ENCODE assay signal across 29 cellular contexts in the genomic region with DNA sequence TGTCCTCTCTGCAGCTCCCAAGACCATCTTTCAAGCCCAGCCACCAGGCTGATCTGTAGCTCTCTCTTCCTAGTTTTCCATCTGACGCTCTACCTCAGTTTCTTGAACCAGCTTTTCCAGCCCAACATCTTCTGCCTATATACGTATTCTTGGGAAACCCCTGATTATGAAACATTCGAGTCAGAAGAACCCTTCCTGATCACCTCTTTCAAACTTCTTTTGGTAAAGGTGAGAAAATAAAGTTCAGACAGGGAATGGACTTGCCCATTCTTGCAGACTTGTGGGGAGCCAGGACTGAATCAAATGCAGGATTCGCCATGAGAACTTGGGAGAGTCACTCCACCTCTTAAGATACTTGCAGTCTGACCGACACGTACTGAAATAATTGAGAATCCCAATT.
"Had no signal": no experiment of that assay in that cellular context is flagged by ENCODE, and none has a peak within 500 bp of the region (broad histone marks: within the 10 kb centered on the region; RNA-seq: fewer than 3 reads in every experiment).

No MANE protein-coding gene starts in this region.

- H3K9ac ChIP-seq: parathyroid adenoma had no signal

- H3K27me3 ChIP-seq: neutrophil, ovary, right lobe of liver, sigmoid colon, stomach, thyroid gland, tibial nerve, upper lobe of left lung, vagina had no signal

- H3K4me1 Mint-ChIP-seq: natural killer cell; neural crest cell; stimulated activated effector memory CD8-positive, alpha-beta T cell treated with anti-CD3 and anti-CD28 coated beads, Interleukin-12 subunit alpha, Interleukin-12 subunit beta, amount 100 ng/mL, for 72 hours; stimulated activated naive B cell treated with anti-CD40 and anti-IgM and Interleukin-4, amounts not matched to agents 10 μg/mL and 1 μg/mL and 100 μg/mL, for 72 hours had no signal

- H3K27ac ChIP-seq: neutrophil, ovary, parathyroid adenoma, psoas muscle, right lobe of liver, sigmoid colon, stomach, thoracic aorta, tibial nerve, upper lobe of left lung had no signal

- H3K4me3 Mint-ChIP-seq: natural killer cell; nephron; neural crest cell; stimulated activated effector memory CD8-positive, alpha-beta T cell treated with anti-CD3 and anti-CD28 coated beads, Interleukin-12 subunit alpha, Interleukin-12 subunit beta, amount 100 ng/mL, for 72 hours; stimulated activated naive B cell treated with anti-CD40 and anti-IgM and Interleukin-4, amounts not matched to agents 10 μg/mL and 1 μg/mL and 100 μg/mL, for 72 hours; stimulated activated naive CD8-positive, alpha-beta T cell treated with anti-CD3 and anti-CD28 coated beads, Interleukin-15, Interleukin-2, amounts not matched to agents 100 ng/mL and 50 ng/mL, for 24 hours had no signal

- H3K79me2 ChIP-seq: parathyroid adenoma had no signal

- ATAC-seq: natural killer cell; psoas muscle; right cardiac atrium; right lobe of liver; stimulated activated effector memory CD8-positive, alpha-beta T cell treated with anti-CD3 and anti-CD28 coated beads, Interleukin-12 subunit alpha, Interleukin-12 subunit beta, amount 100 ng/mL, for 72 hours; stimulated activated naive B cell treated with anti-CD40 and anti-IgM and Interleukin-4, amounts not matched to agents 10 μg/mL and 1 μg/mL and 100 μg/mL, for 72 hours had no signal

- H3K9me3 ChIP-seq: neutrophil, ovary, psoas muscle, right lobe of liver, sigmoid colon, stomach, thoracic aorta, thyroid gland, tibial nerve, upper lobe of left lung, vagina had no signal

- H3K9me3 Mint-ChIP-seq: natural killer cell; nephron; stimulated activated effector memory CD8-positive, alpha-beta T cell treated with anti-CD3 and anti-CD28 coated beads, Interleukin-12 subunit alpha, Interleukin-12 subunit beta, amount 100 ng/mL, for 72 hours; stimulated activated naive B cell treated with anti-CD40 and anti-IgM and Interleukin-4, amounts not matched to agents 10 μg/mL and 1 μg/mL and 100 μg/mL, for 72 hours; stimulated activated naive CD8-positive, alpha-beta T cell treated with anti-CD3 and anti-CD28 coated beads, Interleukin-15, Interleukin-2, amounts not matched to agents 100 ng/mL and 50 ng/mL, for 24 hours had no signal

- H3K36me3 Mint-ChIP-seq: natural killer cell; stimulated activated effector memory CD8-positive, alpha-beta T cell treated with anti-CD3 and anti-CD28 coated beads, Interleukin-12 subunit alpha, Interleukin-12 subunit beta, amount 100 ng/mL, for 72 hours; stimulated activated naive B cell treated with anti-CD40 and anti-IgM and Interleukin-4, amounts not matched to agents 10 μg/mL and 1 μg/mL and 100 μg/mL, for 72 hours had no signal

- H3K36me3 ChIP-seq: neutrophil, ovary, right lobe of liver, sigmoid colon, stomach, thoracic aorta, thyroid gland, tibial nerve, upper lobe of left lung, vagina had no signal

- H3K27me3 Mint-ChIP-seq: progenitor cell of endocrine pancreas had no signal

- DNase-seq: natural killer cell; nucleus accumbens; ovary; posterior cingulate gyrus; psoas muscle; right cardiac atrium; right lobe of liver; sigmoid colon; small intestine; stimulated activated CD4-positive, alpha-beta T cell treated with anti-CD3 and anti-CD28 coated beads, Interleukin-15, amount 100 ng/mL, for 24 hours; stimulated activated CD4-positive, alpha-beta T cell treated with anti-CD3 and anti-CD28 coated beads, Interleukin-2, amount 100 ng/mL, for 24 hours; stimulated activated CD4-positive, alpha-beta T cell treated with anti-CD3 and anti-CD28 coated beads, Interleukin-2, amount 100 ng/mL, for 48 hours; stimulated activated CD4-positive, alpha-beta T cell treated with anti-CD3 and anti-CD28 coated beads, Interleukin-4, amount 100 ng/mL, for 24 hours; stimulated activated naive B cell treated with anti-CD40 and anti-IgM and Interleukin-4, amounts not matched to agents 10 μg/mL and 1 μg/mL and 100 μg/mL, for 72 hours; stimulated activated naive CD4-positive, alpha-beta T cell treated with Interleukin-2 at 50 U/mL for 16 hours; stomach; thyroid gland; trophoblast cell; upper lobe of left lung had no signal

- H3K4me1 ChIP-seq: parathyroid adenoma, tibial nerve, upper lobe of left lung had no signal

- H3K27ac Mint-ChIP-seq: natural killer cell; nephron; progenitor cell of endocrine pancreas; stimulated activated effector memory CD8-positive, alpha-beta T cell treated with anti-CD3 and anti-CD28 coated beads, Interleukin-12 subunit alpha, Interleukin-12 subunit beta, amount 100 ng/mL, for 72 hours; stimulated activated naive B cell treated with anti-CD40 and anti-IgM and Interleukin-4, amounts not matched to agents 10 μg/mL and 1 μg/mL and 100 μg/mL, for 72 hours; stimulated activated naive CD8-positive, alpha-beta T cell treated with anti-CD3 and anti-CD28 coated beads, Interleukin-15, Interleukin-2, amounts not matched to agents 100 ng/mL and 50 ng/mL, for 24 hours had no signal

- H3K4me3 ChIP-seq: ovary, psoas muscle, right lobe of liver, sigmoid colon, stomach, thoracic aorta, thyroid gland, tibial nerve, upper lobe of left lung, vagina had no signal

- H2AFZ ChIP-seq: parathyroid adenoma had no signal
